1 cellular context compared by ENCODE assay signal in the genomic region with DNA sequence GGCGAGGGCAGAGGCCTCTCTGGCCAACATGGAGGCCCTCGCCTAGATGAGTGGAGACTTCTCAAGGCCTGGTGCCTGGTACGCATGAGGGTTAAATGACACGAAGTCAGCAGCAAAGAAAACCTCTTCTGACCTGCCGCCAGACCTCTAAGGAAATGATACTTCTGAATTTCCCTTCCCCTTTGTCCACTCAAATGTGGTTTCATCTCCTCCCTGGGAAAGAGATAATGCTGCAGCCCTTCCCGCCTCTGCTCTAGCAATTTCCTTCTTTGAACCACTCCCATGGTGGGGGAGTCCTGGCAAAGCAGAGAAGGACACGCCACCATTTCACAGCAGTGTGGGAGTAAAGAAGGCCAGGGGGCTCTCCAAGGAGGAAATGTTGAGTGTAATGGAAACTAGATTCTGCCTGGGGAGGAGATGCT.
TF ChIP-seq lines count a peak whose summit lies in the region.

No MANE protein-coding gene starts in this region.

TF ChIP-seq in GM12878, 131 proteins besides CTCF, POLR2A, EP300 and RAD21 (continued from another document):
- TF ChIP-seq CEBPZ (IDR thresholded peaks at IDR 0.05; ENCODE audit: low read depth, low read length) (no peak), ETV6 (conservative IDR thresholded peaks at IDR 0.05 in 1 of 2, IDR thresholded peaks at IDR 0.05 in 1 of 2; ENCODE audit: borderline replicate concordance in 1 of 2, low read depth in 1 of 2) (peak in 1 of 2 experiments; percentile 69; a peak in 1 of 4 replicates), IKZF1 (conservative IDR thresholded peaks at IDR 0.05) (peak; percentile 91)
- TF ChIP-seq, protein P1, sequence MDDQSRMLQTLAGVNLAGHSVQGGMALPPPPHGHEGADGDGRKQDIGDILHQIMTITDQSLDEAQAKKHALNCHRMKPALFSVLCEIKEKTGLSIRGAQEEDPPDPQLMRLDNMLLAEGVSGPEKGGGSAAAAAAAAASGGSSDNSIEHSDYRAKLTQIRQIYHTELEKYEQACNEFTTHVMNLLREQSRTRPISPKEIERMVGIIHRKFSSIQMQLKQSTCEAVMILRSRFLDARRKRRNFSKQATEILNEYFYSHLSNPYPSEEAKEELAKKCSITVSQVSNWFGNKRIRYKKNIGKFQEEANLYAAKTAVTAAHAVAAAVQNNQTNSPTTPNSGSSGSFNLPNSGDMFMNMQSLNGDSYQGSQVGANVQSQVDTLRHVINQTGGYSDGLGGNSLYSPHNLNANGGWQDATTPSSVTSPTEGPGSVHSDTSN (IDR thresholded peaks at IDR 0.05; ENCODE audit: insufficient replicate concordance, low read depth, low read length): no peak
TF ChIP-seq in GM12878: peak in this region for 20.
